ENCODE assay signal across 16 cellular contexts in genomic region chr12:39105111-39105510, GRCh38.
A peak's percentile ranks its signal among the peaks of the same experiment; 100 is the strongest.
DNase-seq lines count a peak whose midpoint lies in the region; ATAC-seq and TF ChIP-seq lines count a peak whose summit lies in the region.
"Had no signal": no experiment of that assay in that cellular context is flagged by ENCODE, and none has a peak within 500 bp of the region (broad histone marks: within the 10 kb centered on the region; RNA-seq: fewer than 3 reads in every experiment).

No MANE protein-coding gene starts in this region.

- no peaks in the 10 kb centered on the region for H3K79me2 ChIP-seq in SK-N-SH (ENCODE audit: insufficient read depth)
- no peaks in the 10 kb centered on the region for H3K79me2 ChIP-seq in PC-9 (ENCODE audit: low read depth)

- H3K36me3 ChIP-seq in SK-N-SH (replicated peaks in 1 of 2; ENCODE audit: control insufficient read depth in 1 of 2, insufficient read depth in 2 of 2, low read length in 1 of 2) = no peaks in the 10 kb centered on the region
- no peaks in the 10 kb centered on the region for H3K36me3 ChIP-seq in effector memory CD4-positive, alpha-beta T cell (ENCODE audit: control insufficient read depth, insufficient read depth, low read length)
- no peaks in the 10 kb centered on the region for H3K36me3 ChIP-seq in PC-9 (ENCODE audit: low read depth)
- H3K36me3 ChIP-seq: BLaER1, HAP-1 had no signal

- no peak for TF ChIP-seq RAD21 in SK-N-SH (IDR thresholded peaks at IDR 0.05; ENCODE audit: low read length)

- POLR2A ChIA-PET in SK-N-SH (lab: Yijun Ruan, JAX) (interaction anchor here (0.6 kb wide), 1 partner anchor 184 kb away, joined by 3 read pairs; no protein-coding TSS in a partner anchor), PC-9 (lab: Charles Lee; ENCODE audit: unreplicated experiment) (no interaction called here)

- BruUV-seq in PC-9 (replicated peaks; lab: Mats Ljungman, UMichigan) = no TSS peak

- H3K9me2 ChIP-seq in SK-N-SH = no peaks in the 10 kb centered on the region
- H3K9me2 ChIP-seq in PC-9 (ENCODE audit: insufficient read depth) = no peaks in the 10 kb centered on the region

- H3F3A ChIP-seq in SK-N-SH (replicated peaks; ENCODE audit: insufficient read depth) (peaks cover 7% of the 10 kb centered on the region), PC-9 (ENCODE audit: insufficient read depth, low read depth) (no peaks in the 10 kb centered on the region)

- H3K27ac ChIP-seq in SK-N-SH (ENCODE audit: low read depth in 2 of 2, low read length in 1 of 2) = no peak overlapping the region
- H3K27ac ChIP-seq in effector memory CD4-positive, alpha-beta T cell (ENCODE audit: insufficient read depth, low read length, poor library complexity, severe bottlenecking) = no peak overlapping the region
- H3K27ac ChIP-seq in PC-9 = no peak overlapping the region
- H3K27ac ChIP-seq: 22Rv1, BLaER1 had no signal

- intact Hi-C loops in PC-9 (cut with micrococcal nuclease; ENCODE audit: unreplicated experiment) = loop anchor here (10.0 kb wide), 2 partner anchors 440 to 1050 kb away; no protein-coding TSS in a partner anchor

- no peak overlapping the region for H3K4me3 ChIP-seq in SK-N-SH (ENCODE audit: low read depth in 2 of 2, low read length in 1 of 2)
- H3K4me3 ChIP-seq in fibroblast of pulmonary artery (replicated peaks; ENCODE audit: low read depth, low read length) = no peak overlapping the region
- H3K4me3 ChIP-seq in effector memory CD4-positive, alpha-beta T cell (ENCODE audit: insufficient read depth, low read depth, low read length, poor library complexity, severe bottlenecking) = no peak overlapping the region
- H3K4me3 ChIP-seq in PC-9 = no peak overlapping the region
- H3K4me3 ChIP-seq: BLaER1, HAP-1 had no signal

- CTCF ChIA-PET in SK-N-SH (lab: Yijun Ruan, JAX) = interaction anchor here (0.9 to 5.1 kb wide), 8 partner anchors 20 to 778 kb away, joined by 3 to 76 read pairs (median 18); partner anchors contain the start of gene CPNE8
- CTCF ChIA-PET in PC-9 (lab: Charles Lee) = interaction anchor here (3.0 kb wide), 1 partner anchor 184 kb away, joined by 16 read pairs; no protein-coding TSS in a partner anchor

- H4K20me1 ChIP-seq in SK-N-SH (ENCODE audit: insufficient read depth) (no peaks in the 10 kb centered on the region), PC-9 (ENCODE audit: insufficient read depth) (0 out of 2 replicates have a peak, but pooled peaks cover 3% of the 10 kb centered on the region)
- H4K20me1 ChIP-seq: BLaER1 had no signal

- TF ChIP-seq CTCF in SK-N-SH (IDR thresholded peaks at IDR 0.05) (no peak), fibroblast of pulmonary artery (IDR thresholded peaks at IDR 0.05; ENCODE audit: low read length, missing control alignments) (no peak), PC-9 (conservative IDR thresholded peaks at IDR 0.05) (no peak)

- DNase-seq in SK-N-SH (no peak), amniotic epithelial cell (ENCODE audit: low read depth) (peak; percentile 68), fibroblast of pulmonary artery (ENCODE audit: low read depth) (peak; percentile 7), PC-9 (no peak)
- DNase-seq in effector memory CD4-positive, alpha-beta T cell = no peak
- DNase-seq: AML-193; Caco-2; CD8-positive, alpha-beta memory T cell; DND-41; GDM1 had no signal

- ATAC-seq in SK-N-SH treated with all-trans-retinoic acid at 6 μM for 48 hours (no peak), HG03175 (IDR thresholded peaks at IDR 0.05; ENCODE audit: unreplicated experiment) (no peak), HG02678 (IDR thresholded peaks at IDR 0.05; ENCODE audit: unreplicated experiment) (no peak)

- no peak overlapping the region for H3K9ac ChIP-seq in SK-N-SH
- H3K9ac ChIP-seq: BLaER1 had no signal

- TF ChIP-seq EP300 in SK-N-SH (IDR thresholded peaks at IDR 0.05; ENCODE audit: borderline replicate concordance in 1 of 2, low read depth in 1 of 2, low read length in 1 of 2) = no peak

- H2AFZ ChIP-seq in SK-N-SH (ENCODE audit: low read depth) = no peak overlapping the region
- no peak overlapping the region for H2AFZ ChIP-seq in PC-9

- H3K4me2 ChIP-seq in SK-N-SH = no peak overlapping the region
- H3K4me2 ChIP-seq in PC-9 = no peak overlapping the region
- H3K4me2 ChIP-seq: BLaER1 had no signal

- H3K27me3 ChIP-seq in SK-N-SH (ENCODE audit: insufficient read depth) = no peaks in the 10 kb centered on the region
- H3K27me3 ChIP-seq in effector memory CD4-positive, alpha-beta T cell (replicated peaks; ENCODE audit: control insufficient read depth, insufficient read depth, low read length, poor library complexity, severe bottlenecking) = no peaks in the 10 kb centered on the region
- no peaks in the 10 kb centered on the region for H3K27me3 ChIP-seq in PC-9 (ENCODE audit: insufficient read depth, low read depth)
- H3K27me3 ChIP-seq: BLaER1 had no signal

- H3K4me1 ChIP-seq in SK-N-SH (ENCODE audit: control insufficient read depth in 1 of 2, insufficient read depth in 2 of 2, low read depth in 1 of 2, low read length in 1 of 2) (no peaks in the 10 kb centered on the region), PC-9 (replicated peaks; ENCODE audit: insufficient read depth) (0 out of 2 replicates have a peak, but pooled peaks cover 4% of the 10 kb centered on the region)
- H3K4me1 ChIP-seq in effector memory CD4-positive, alpha-beta T cell (ENCODE audit: control insufficient read depth, insufficient read depth, low read length, poor library complexity, severe bottlenecking) = no peaks in the 10 kb centered on the region
- H3K4me1 ChIP-seq: BLaER1, Caco-2 had no signal

- H3K9me3 ChIP-seq in SK-N-SH = no peaks in the 10 kb centered on the region
- H3K9me3 ChIP-seq in effector memory CD4-positive, alpha-beta T cell (ENCODE audit: control insufficient read depth, low read length) = no peaks in the 10 kb centered on the region
- no peaks in the 10 kb centered on the region for H3K9me3 ChIP-seq in PC-9 (ENCODE audit: insufficient read depth, low read depth)
- H3K9me3 ChIP-seq: BLaER1, Caco-2, HAP-1 had no signal

TF ChIP-seq in SK-N-SH treated with all-trans-retinoic acid at 6 μM for 48 hours, 23 proteins besides CTCF, POLR2A, EP300 and RAD21:
- TF ChIP-seq ISL1 (CRISPR knock-in tag; IDR thresholded peaks at IDR 0.05) (peak; percentile 26; the same call in 1 of the 2 replicates), ZNF8 (CRISPR knock-in tag; IDR thresholded peaks at IDR 0.05) (no peak)

TF ChIP-seq in SK-N-SH, 30 proteins besides CTCF, POLR2A, EP300 and RAD21:
- TF ChIP-seq ZBTB33 (IDR thresholded peaks at IDR 0.05; ENCODE audit: borderline replicate concordance, low read depth) = no peak
- TF ChIP-seq RFX5 (IDR thresholded peaks at IDR 0.05; ENCODE audit: low read length) = no peak
- no peak for TF ChIP-seq GATA2 (CRISPR knock-in tag; IDR thresholded peaks at IDR 0.05)
- no peak for TF ChIP-seq USF2 (IDR thresholded peaks at IDR 0.05; ENCODE audit: borderline replicate concordance, low read depth, low read length)
- TF ChIP-seq EZH2phosphoT487 (IDR thresholded peaks at IDR 0.05; ENCODE audit: borderline replicate concordance, low read depth) = no peak
- no peak for TF ChIP-seq FOXJ3 (CRISPR knock-in tag; IDR thresholded peaks at IDR 0.05)
- TF ChIP-seq JUND (IDR thresholded peaks at IDR 0.05) = no peak
- TF ChIP-seq USF1 (IDR thresholded peaks at IDR 0.05; ENCODE audit: borderline replicate concordance, low read depth) = no peak
- TF ChIP-seq MXI1 (IDR thresholded peaks at IDR 0.05; ENCODE audit: low read depth, low read length) = no peak
- TF ChIP-seq FOSL2 (IDR thresholded peaks at IDR 0.05; ENCODE audit: borderline replicate concordance, low read depth) = no peak
- TF ChIP-seq IRF3 (IDR thresholded peaks at IDR 0.05; ENCODE audit: low read depth, low read length) = no peak
- no peak for TF ChIP-seq MEF2A (IDR thresholded peaks at IDR 0.05; ENCODE audit: borderline replicate concordance, low read depth)
- TF ChIP-seq GABPA (IDR thresholded peaks at IDR 0.05; ENCODE audit: low read depth) = no peak
TF ChIP-seq in SK-N-SH: peak in this region for 0.

Comparison
In these comparisons a context has a peak if more than half of its experiments do, and no peak if none do; other contexts are left out.
1. DNase-seq: peak in amniotic epithelial cell (single experiment) and fibroblast of pulmonary artery (single experiment); none in SK-N-SH (single experiment), effector memory CD4-positive, alpha-beta T cell (0 of 3) and PC-9 (0 of 2).